Comparison of ENCODE assay signal across 16 cellular contexts in the genomic region with DNA sequence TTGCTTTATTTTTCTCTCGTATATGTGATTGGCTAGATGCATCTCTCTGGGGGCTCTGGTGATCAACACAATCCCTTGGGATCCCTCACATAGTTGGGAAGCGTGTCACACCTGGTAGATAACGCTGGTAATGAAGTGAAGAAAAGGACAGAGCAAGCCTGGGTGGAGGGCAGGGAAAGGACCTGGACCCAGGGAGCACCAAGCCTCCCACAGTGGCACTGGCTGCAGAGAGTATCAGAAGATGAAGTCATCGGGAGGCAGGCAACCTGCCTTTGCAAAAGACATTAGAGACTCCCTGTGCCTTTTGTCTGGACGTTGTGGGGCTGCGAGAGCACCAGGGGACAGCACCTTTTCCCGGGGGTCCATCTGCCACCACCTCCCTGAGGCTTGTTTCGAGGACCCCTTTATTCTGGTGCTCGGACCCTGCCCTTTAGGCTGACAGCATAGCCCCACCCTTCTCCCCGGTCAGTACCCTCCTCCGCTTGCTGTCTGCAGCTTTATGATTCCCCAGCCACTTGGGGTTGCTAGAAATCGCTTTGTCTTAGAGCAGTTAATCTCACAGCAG.
"Had no signal": no experiment of that assay in that cellular context is flagged by ENCODE, and none has a peak within 500 bp of the region (broad histone marks: within the 10 kb centered on the region; RNA-seq: fewer than 3 reads in every experiment).

No MANE protein-coding gene starts in this region.

- ATAC-seq: left ventricle myocardium superior; natural killer cell treated with Interleukin-12 subunit alpha and Interleukin-12 subunit beta and Interleukin-15 and Interleukin-18, amount 100 ng/mL, for 72 hours; right lobe of liver had no signal

- DNase-seq: activated CD4-positive, CD25-positive, alpha-beta regulatory T cell treated with anti-CD3 and anti-CD28 coated beads, Interleukin-2, amount 50 U/mL, for 72 hours; activated naive CD4-positive, alpha-beta T cell treated with Interleukin-2 at 50 U/mL for 16 hours; anterior cingulate cortex; dorsolateral prefrontal cortex; erythroblast; hypothalamus; kidney glomerular epithelial cell; left ventricle myocardium superior; mesenchymal stem cell; occipital lobe; right lobe of liver; spleen had no signal

- H3K36me3 Mint-ChIP-seq: natural killer cell treated with Interleukin-12 subunit alpha and Interleukin-12 subunit beta and Interleukin-15 and Interleukin-18, amount 100 ng/mL, for 72 hours had no signal

- H3K4me3 Mint-ChIP-seq: natural killer cell treated with Interleukin-12 subunit alpha and Interleukin-12 subunit beta and Interleukin-15 and Interleukin-18, amount 100 ng/mL, for 72 hours; stimulated activated naive CD8-positive, alpha-beta T cell treated with anti-CD3 and anti-CD28 coated beads, Interleukin-15, Interleukin-2, amounts not matched to agents 100 ng/mL and 50 ng/mL, for 24 hours; T-helper 2 cell treated with Interferon-gamma antibody and Interleukin-4, amounts not matched to agents 5 μg/mL and 100 μg/mL, for 36 hours; type B pancreatic cell had no signal

- H3K27ac Mint-ChIP-seq: natural killer cell treated with Interleukin-12 subunit alpha and Interleukin-12 subunit beta and Interleukin-15 and Interleukin-18, amount 100 ng/mL, for 72 hours; stimulated activated naive CD8-positive, alpha-beta T cell treated with anti-CD3 and anti-CD28 coated beads, Interleukin-15, Interleukin-2, amounts not matched to agents 100 ng/mL and 50 ng/mL, for 24 hours; T-helper 2 cell treated with Interferon-gamma antibody and Interleukin-4, amounts not matched to agents 5 μg/mL and 100 μg/mL, for 36 hours; type B pancreatic cell had no signal

- H3K9me3 Mint-ChIP-seq: natural killer cell treated with Interleukin-12 subunit alpha and Interleukin-12 subunit beta and Interleukin-15 and Interleukin-18, amount 100 ng/mL, for 72 hours; stimulated activated naive CD8-positive, alpha-beta T cell treated with anti-CD3 and anti-CD28 coated beads, Interleukin-15, Interleukin-2, amounts not matched to agents 100 ng/mL and 50 ng/mL, for 24 hours; T-helper 2 cell treated with Interferon-gamma antibody and Interleukin-4, amounts not matched to agents 5 μg/mL and 100 μg/mL, for 36 hours; type B pancreatic cell had no signal

- H3K27ac ChIP-seq: right lobe of liver, spleen had no signal

- H3K9me3 ChIP-seq: right lobe of liver, spleen had no signal

- H3K4me3 ChIP-seq: dorsolateral prefrontal cortex, right lobe of liver, spleen had no signal

- H3K27me3 Mint-ChIP-seq: type B pancreatic cell had no signal

- H3K27me3 ChIP-seq: dorsolateral prefrontal cortex, right lobe of liver had no signal

- H3K4me1 ChIP-seq: spleen had no signal

- H3K36me3 ChIP-seq: right lobe of liver had no signal
